In genomic region chr13:66887088-66887487, GRCh38 we compare ENCODE assay signal across 10 cellular contexts.
DNase-seq lines count a peak whose midpoint lies in the region; ATAC-seq, FAIRE-seq and TF ChIP-seq lines count a peak whose summit lies in the region.
"Had no signal": no experiment of that assay in that cellular context is flagged by ENCODE, and none has a peak within 500 bp of the region (broad histone marks: within the 10 kb centered on the region; RNA-seq: fewer than 3 reads in every experiment).

No MANE protein-coding gene starts in this region.

- DNase-seq in SHP77 (lab: John Stamatoyannopoulos, UW) (peak; percentile 1 to 21), naive B cell (peak; percentile 49), occipital lobe (lab: John Stamatoyannopoulos, UW) (no peak), GM12892 (ENCODE audit: insufficient read length) (no peak)
- DNase-seq in stimulated activated CD8-positive, alpha-beta memory T cell treated with anti-CD3 and anti-CD28 coated beads, Interleukin-4, amount 100 ng/mL, for 48 hours = no peak
- DNase-seq: activated CD8-positive, alpha-beta memory T cell treated with anti-CD3 and anti-CD28 coated beads, Interleukin-2, amount 50 U/mL, for 4 hours; PC-9 had no signal

- H3K36me3 Mint-ChIP-seq in naive B cell = peaks cover 4 to 5% of the 10 kb centered on the region in 2 donors

- H3K27me3 Mint-ChIP-seq in naive B cell = no peaks in the 10 kb centered on the region

- H3K27ac Mint-ChIP-seq in naive B cell = peak overlapping the region; percentile 17 to 92 (median 66)

- no peak for TF ChIP-seq POLR2A in GM12892 (IDR thresholded peaks at IDR 0.05; ENCODE audit: low read depth, low read length)

- H3K4me3 Mint-ChIP-seq in naive B cell = peak overlapping the region; percentile 1 to 82 (median 68)

- FAIRE-seq in GM12892 (lab: Jason Lieb, UNC) = no peak

- peaks cover 0 to 5% (median 3%) of the 10 kb centered on the region in 7 donors for H3K9me3 Mint-ChIP-seq in naive B cell

- ATAC-seq in GM18870 (IDR thresholded peaks at IDR 0.05; ENCODE audit: unreplicated experiment) = peak; percentile 76
- peak; percentile 65 for ATAC-seq in HG02981 (IDR thresholded peaks at IDR 0.05; ENCODE audit: unreplicated experiment)
- peak; percentile 97 to 98 for ATAC-seq in naive B cell (ENCODE audit: low read depth in 2 of 2)
- no peak for ATAC-seq in GM19328 (IDR thresholded peaks at IDR 0.05; ENCODE audit: unreplicated experiment)

- peaks cover 36 to 52% (median 45%) of the 10 kb centered on the region in 3 donors for H3K4me1 Mint-ChIP-seq in naive B cell

Comparison
In these comparisons a context has a peak if more than half of its experiments do, and no peak if none do; other contexts are left out.
1. DNase-seq: peak in SHP77 (2 of 2) and naive B cell (single experiment); none in occipital lobe (single experiment), stimulated activated CD8-positive, alpha-beta memory T cell treated with anti-CD3 and anti-CD28 coated beads, Interleukin-4, amount 100 ng/mL, for 48 hours (single experiment) and GM12892 (single experiment).